39 cellular contexts compared by ENCODE assay signal in genomic region chr4:120353235-120353634, GRCh38.
"Had no signal": no experiment of that assay in that cellular context is flagged by ENCODE, and none has a peak within 500 bp of the region (broad histone marks: within the 10 kb centered on the region; RNA-seq: fewer than 3 reads in every experiment).

No MANE protein-coding gene starts in this region.

- ATAC-seq: activated naive CD4-positive, alpha-beta T cell treated with anti-CD3 and anti-CD28 coated beads, Interleukin-2, amount 50 U/mL, for 72 hours; activated naive CD8-positive, alpha-beta T cell treated with anti-CD3 and anti-CD28 coated beads, Interleukin-2, amount 50 U/mL, for 24 hours; activated T-cell treated with anti-CD3 and anti-CD28 coated beads, Interleukin-2, amount 50 U/mL, for 4 hours; activated T-cell treated with anti-CD3 and anti-CD28 coated beads, Interleukin-2, amount 50 U/mL, for 72 hours; activated T-helper 17 cell treated with anti-CD3 and anti-CD28 coated beads, Interleukin-2, amount 50 U/mL, for 72 hours; body of pancreas had no signal

- H3K27me3 Mint-ChIP-seq: activated naive CD4-positive, alpha-beta T cell treated with anti-CD3 and anti-CD28 coated beads, Interleukin-2, amount 10 ng/mL, durations not matched to agents 7 days and 5 days; activated naive CD8-positive, alpha-beta T cell; activated naive CD8-positive, alpha-beta T cell treated with anti-CD3 and anti-CD28 coated beads for 36 hours; activated naive CD8-positive, alpha-beta T cell treated with anti-CD3 and anti-CD28 coated beads, Interleukin-2, amount 10 ng/mL, durations not matched to agents 7 days and 5 days; activated naive CD8-positive, alpha-beta T cell treated with anti-CD3 and anti-CD28 coated beads, Interleukin-2, amount 50 U/mL, for 24 hours; brain; central memory CD8-positive, alpha-beta T cell had no signal

- H3K4me1 ChIP-seq: adrenal gland, ascending aorta, body of pancreas, breast epithelium had no signal

- H3K36me3 Mint-ChIP-seq: activated naive CD4-positive, alpha-beta T cell treated with anti-CD3 and anti-CD28 coated beads, Interleukin-2, amount 10 ng/mL, durations not matched to agents 7 days and 5 days; activated naive CD4-positive, alpha-beta T cell treated with anti-CD3 and anti-CD28 coated beads, Interleukin-2, amount 50 U/mL, for 24 hours; activated naive CD4-positive, alpha-beta T cell treated with anti-CD3 and anti-CD28 coated beads, Interleukin-2, amount 50 U/mL, for 72 hours; activated naive CD8-positive, alpha-beta T cell; activated naive CD8-positive, alpha-beta T cell treated with anti-CD3 and anti-CD28 coated beads for 36 hours; activated naive CD8-positive, alpha-beta T cell treated with anti-CD3 and anti-CD28 coated beads, Interleukin-2, amount 10 ng/mL, durations not matched to agents 7 days and 5 days; brain had no signal

- FAIRE-seq: astrocyte, bronchial epithelial cell, colon had no signal

- H3K4me1 Mint-ChIP-seq: activated naive CD4-positive, alpha-beta T cell treated with anti-CD3 and anti-CD28 coated beads, Interleukin-2, amount 10 ng/mL, durations not matched to agents 7 days and 5 days; activated naive CD4-positive, alpha-beta T cell treated with anti-CD3 and anti-CD28 coated beads, Interleukin-2, amount 50 U/mL, for 24 hours; activated naive CD8-positive, alpha-beta T cell treated with anti-CD3 and anti-CD28 coated beads for 36 hours; activated naive CD8-positive, alpha-beta T cell treated with anti-CD3 and anti-CD28 coated beads, Interleukin-2, amount 10 ng/mL, durations not matched to agents 7 days and 5 days; activated naive CD8-positive, alpha-beta T cell treated with anti-CD3 and anti-CD28 coated beads, Interleukin-2, amount 50 U/mL, for 24 hours; activated T-helper 17 cell treated with anti-CD3 and anti-CD28 coated beads, Interleukin-2, amount 50 U/mL, for 72 hours; central memory CD8-positive, alpha-beta T cell had no signal

- H3K27me3 ChIP-seq: adrenal gland, ascending aorta, body of pancreas, brain microvascular endothelial cell, breast epithelium, cardiac muscle cell had no signal

- H3K4me3 Mint-ChIP-seq: activated naive CD4-positive, alpha-beta T cell treated with anti-CD3 and anti-CD28 coated beads for 36 hours; activated naive CD4-positive, alpha-beta T cell treated with anti-CD3 and anti-CD28 coated beads, Interleukin-2, amount 10 ng/mL, durations not matched to agents 7 days and 5 days; activated naive CD4-positive, alpha-beta T cell treated with anti-CD3 and anti-CD28 coated beads, Interleukin-2, amount 50 U/mL, for 24 hours; activated naive CD8-positive, alpha-beta T cell; activated naive CD8-positive, alpha-beta T cell treated with anti-CD3 and anti-CD28 coated beads for 36 hours; activated naive CD8-positive, alpha-beta T cell treated with anti-CD3 and anti-CD28 coated beads, Interleukin-2, amount 10 ng/mL, durations not matched to agents 7 days and 5 days; activated naive CD8-positive, alpha-beta T cell treated with anti-CD3 and anti-CD28 coated beads, Interleukin-2, amount 50 U/mL, for 24 hours; activated T-cell treated with anti-CD3 and anti-CD28 coated beads, Interleukin-2, amount 50 U/mL, for 4 hours; activated T-cell treated with anti-CD3 and anti-CD28 coated beads, Interleukin-2, amount 50 U/mL, for 72 hours; activated T-helper 1 cell treated with anti-CD3 and anti-CD28 coated beads, Interleukin-12 subunit alpha, Interleukin-12 subunit beta, Interleukin-2, Interleukin-4 antibody, amounts not matched to agents 30 ng/mL and 10 ng/mL and 1 ng/mL, durations not matched to agents 14 hours and 24 hours and 36 hours; activated T-helper 17 cell treated with anti-CD3 and anti-CD28 coated beads, Interleukin-2, amount 50 U/mL, for 72 hours; brain; central memory CD8-positive, alpha-beta T cell had no signal

- H3K36me3 ChIP-seq: adrenal gland, ascending aorta, brain microvascular endothelial cell, breast epithelium, cardiac muscle cell had no signal

- H3K27ac Mint-ChIP-seq: activated naive CD4-positive, alpha-beta T cell treated with anti-CD3 and anti-CD28 coated beads for 36 hours; activated naive CD4-positive, alpha-beta T cell treated with anti-CD3 and anti-CD28 coated beads, Interleukin-2, amount 10 ng/mL, durations not matched to agents 7 days and 5 days; activated naive CD4-positive, alpha-beta T cell treated with anti-CD3 and anti-CD28 coated beads, Interleukin-2, amount 50 U/mL, for 24 hours; activated naive CD4-positive, alpha-beta T cell treated with anti-CD3 and anti-CD28 coated beads, Interleukin-2, amount 50 U/mL, for 72 hours; activated naive CD8-positive, alpha-beta T cell; activated naive CD8-positive, alpha-beta T cell treated with anti-CD3 and anti-CD28 coated beads for 36 hours; activated naive CD8-positive, alpha-beta T cell treated with anti-CD3 and anti-CD28 coated beads, Interleukin-2, amount 10 ng/mL, durations not matched to agents 7 days and 5 days; activated naive CD8-positive, alpha-beta T cell treated with anti-CD3 and anti-CD28 coated beads, Interleukin-2, amount 50 U/mL, for 24 hours; activated T-cell treated with anti-CD3 and anti-CD28 coated beads, Interleukin-2, amount 50 U/mL, for 72 hours; activated T-helper 1 cell treated with anti-CD3 and anti-CD28 coated beads, Interleukin-12 subunit alpha, Interleukin-12 subunit beta, Interleukin-2, Interleukin-4 antibody, amounts not matched to agents 30 ng/mL and 10 ng/mL and 1 ng/mL, durations not matched to agents 14 hours and 24 hours and 36 hours; activated T-helper 17 cell treated with anti-CD3 and anti-CD28 coated beads, Interleukin-2, amount 50 U/mL, for 72 hours; activated T-helper 2 cell treated with anti-CD3 and anti-CD28 coated beads, Interferon-gamma antibody, Interleukin-2, Interleukin-4, amounts not matched to agents 10 μg/mL and 5 μg/mL and 100 μg/mL, durations not matched to agents 14 hours and 24 hours and 36 hours; brain had no signal

- DNase-seq: activated effector memory CD4-positive, alpha-beta T cell treated with anti-CD3 and anti-CD28 coated beads, Interleukin-2, amount 50 U/mL, for 16 hours; activated effector memory CD4-positive, alpha-beta T cell treated with Interleukin-2 at 50 U/mL for 16 hours; activated gamma-delta T cell; activated gamma-delta T cell treated with Interleukin-2 at 50 U/mL for 16 hours; activated naive CD4-positive, alpha-beta T cell; activated naive CD4-positive, alpha-beta T cell treated with anti-CD3 and anti-CD28 coated beads for 36 hours; activated naive CD4-positive, alpha-beta T cell treated with anti-CD3 and anti-CD28 coated beads, Interleukin-2, amount 10 ng/mL, durations not matched to agents 7 days and 5 days; activated naive CD4-positive, alpha-beta T cell treated with anti-CD3 and anti-CD28 coated beads, Interleukin-2, amount 50 U/mL, for 16 hours; activated naive CD4-positive, alpha-beta T cell treated with Interleukin-2 at 50 U/mL for 16 hours; activated naive CD8-positive, alpha-beta T cell treated with anti-CD3 and anti-CD28 coated beads for 36 hours; activated naive CD8-positive, alpha-beta T cell treated with anti-CD3 and anti-CD28 coated beads, Interleukin-2, amount 10 ng/mL, durations not matched to agents 7 days and 5 days; activated naive CD8-positive, alpha-beta T cell treated with anti-CD3 and anti-CD28 coated beads, Interleukin-2, amount 50 U/mL, for 24 hours; activated T-cell treated with anti-CD3 and anti-CD28 coated beads, Interleukin-2, amount 50 U/mL, for 4 hours; activated T-cell treated with anti-CD3 and anti-CD28 coated beads, Interleukin-2, amount 50 U/mL, for 48 hours; activated T-cell treated with anti-CD3 and anti-CD28 coated beads, Interleukin-2, amount 50 U/mL, for 72 hours; adrenal gland; amniotic stem cell; amygdala; anterior cingulate cortex; aorta; body of pancreas; brain microvascular endothelial cell; caudate nucleus; central memory CD4-positive, alpha-beta T cell; cerebellar nuclear complex had no signal

- H3K9me3 ChIP-seq: adrenal gland, ascending aorta, body of pancreas, breast epithelium had no signal

- H3K27ac ChIP-seq: adrenal gland, ascending aorta, body of pancreas, brain microvascular endothelial cell, breast epithelium, cardiac muscle cell had no signal

- H3K4me3 ChIP-seq: adrenal gland, ascending aorta, body of pancreas, breast epithelium, cardiac muscle cell had no signal

- H3K9me3 Mint-ChIP-seq: activated naive CD4-positive, alpha-beta T cell treated with anti-CD3 and anti-CD28 coated beads for 36 hours; activated naive CD4-positive, alpha-beta T cell treated with anti-CD3 and anti-CD28 coated beads, Interleukin-2, amount 10 ng/mL, durations not matched to agents 7 days and 5 days; activated naive CD4-positive, alpha-beta T cell treated with anti-CD3 and anti-CD28 coated beads, Interleukin-2, amount 50 U/mL, for 24 hours; activated naive CD4-positive, alpha-beta T cell treated with anti-CD3 and anti-CD28 coated beads, Interleukin-2, amount 50 U/mL, for 72 hours; activated naive CD8-positive, alpha-beta T cell treated with anti-CD3 and anti-CD28 coated beads for 36 hours; activated naive CD8-positive, alpha-beta T cell treated with anti-CD3 and anti-CD28 coated beads, Interleukin-2, amount 10 ng/mL, durations not matched to agents 7 days and 5 days; activated naive CD8-positive, alpha-beta T cell treated with anti-CD3 and anti-CD28 coated beads, Interleukin-2, amount 50 U/mL, for 24 hours; activated T-cell treated with anti-CD3 and anti-CD28 coated beads, Interleukin-2, amount 50 U/mL, for 4 hours; activated T-cell treated with anti-CD3 and anti-CD28 coated beads, Interleukin-2, amount 50 U/mL, for 72 hours; activated T-helper 1 cell treated with anti-CD3 and anti-CD28 coated beads, Interleukin-12 subunit alpha, Interleukin-12 subunit beta, Interleukin-2, Interleukin-4 antibody, amounts not matched to agents 30 ng/mL and 10 ng/mL and 1 ng/mL, durations not matched to agents 14 hours and 24 hours and 36 hours; activated T-helper 17 cell treated with anti-CD3 and anti-CD28 coated beads, Interleukin-2, amount 50 U/mL, for 72 hours; activated T-helper 2 cell treated with anti-CD3 and anti-CD28 coated beads, Interferon-gamma antibody, Interleukin-2, Interleukin-4, amounts not matched to agents 10 μg/mL and 5 μg/mL and 100 μg/mL, durations not matched to agents 14 hours and 24 hours and 36 hours; brain; central memory CD8-positive, alpha-beta T cell had no signal
